Comparison of ENCODE assay signal across 1 cellular context in genomic region chr4:169272265-169272886, GRCh38.
TF ChIP-seq lines count a peak whose summit lies in the region.

No MANE protein-coding gene starts in this region.

TF ChIP-seq in HepG2, 621 proteins besides CTCF, POLR2A, EP300 and RAD21 (continued from another document):
- no peak for TF ChIP-seq HNRNPUL1 (IDR thresholded peaks at IDR 0.05; ENCODE audit: low read depth, low read length)
- TF ChIP-seq TP53 (CRISPR knock-in tag; conservative IDR thresholded peaks at IDR 0.05) = no peak
- TF ChIP-seq ZNF160 (CRISPR knock-in tag; IDR thresholded peaks at IDR 0.05) = no peak
- no peak for TF ChIP-seq ATF1 (CRISPR knock-in tag; IDR thresholded peaks at IDR 0.05)
- TF ChIP-seq SMARCE1 (IDR thresholded peaks at IDR 0.05; ENCODE audit: borderline replicate concordance) = no peak
- TF ChIP-seq SNAI1 (CRISPR knock-in tag; IDR thresholded peaks at IDR 0.05; ENCODE audit: borderline replicate concordance) = no peak
